In genomic region chr2:66577331-66578041, GRCh38 we compare ENCODE assay signal across 9 cellular contexts.
DNase-seq lines count a peak whose midpoint lies in the region; ATAC-seq and TF ChIP-seq lines count a peak whose summit lies in the region.
"Had no signal": no experiment of that assay in that cellular context is flagged by ENCODE, and none has a peak within 500 bp of the region (broad histone marks: within the 10 kb centered on the region; RNA-seq: fewer than 3 reads in every experiment).

No MANE protein-coding gene starts in this region.

- TF ChIP-seq POLR2A in esophagus squamous epithelium (IDR thresholded peaks at IDR 0.05): no peak

- H3K9me3 ChIP-seq in A673 (ENCODE audit: low read depth, low read length, poor library complexity, severe bottlenecking) (no peaks in the 10 kb centered on the region), esophagus squamous epithelium (no peaks in the 10 kb centered on the region), neural progenitor cell (ENCODE audit: low read depth) (no peaks in the 10 kb centered on the region)

- peaks cover 70% of the 10 kb centered on the region for H3F3A ChIP-seq in neural progenitor cell (ENCODE audit: low read depth)

- H3K9me3 Mint-ChIP-seq in neural progenitor cell: no peaks in the 10 kb centered on the region
- H3K9me3 Mint-ChIP-seq in natural killer cell treated with Interleukin-12 subunit alpha and Interleukin-12 subunit beta and Interleukin-15 and Interleukin-18, amount 100 ng/mL, for 72 hours: peaks cover 4% of the 10 kb centered on the region

- H4K20me1 ChIP-seq in neural progenitor cell (ENCODE audit: low read depth): peaks cover 35% of the 10 kb centered on the region

- peak overlapping the region; percentile 81 for H3K4me2 ChIP-seq in neural progenitor cell
- H3K4me2 ChIP-seq: KMS-11 had no signal

- H3K36me3 ChIP-seq in A673 (ENCODE audit: insufficient read depth, low read length, poor library complexity, severe bottlenecking) (peaks cover 5% of the 10 kb centered on the region), esophagus squamous epithelium (no peaks in the 10 kb centered on the region), neural progenitor cell (no peaks in the 10 kb centered on the region)

- WGBS in esophagus squamous epithelium, 2 donors: 14 to 26% methylated on average over 14 to 32 of the region's 40 CpGs

- H3K4me3 ChIP-seq in A673 (ENCODE audit: low read depth, low read length, poor library complexity, severe bottlenecking) (peak overlapping the region; percentile 65), esophagus squamous epithelium (peak overlapping the region; percentile 51 to 77 (median 58)), neural progenitor cell (peak overlapping the region; percentile 75)

- intact Hi-C loops in A673 (cut with micrococcal nuclease; ENCODE audit: unreplicated experiment) (loop anchor here (2.0 to 10.0 kb wide), 9 partner anchors 283 to 1453 kb away; partner anchors contain the start of gene ETAA1), esophagus squamous epithelium (cut with DNase I) (loop anchor here (5.0 to 10.0 kb wide), 2 partner anchors 140 to 817 kb away; partner anchors contain the start of genes ETAA1 and MEIS1)

- peaks cover 63% of the 10 kb centered on the region for H3K4me1 ChIP-seq in A673 (ENCODE audit: insufficient read depth, low read length, poor library complexity, severe bottlenecking)
- H3K4me1 ChIP-seq in esophagus squamous epithelium: peaks cover 8 to 66% (median 16%) of the 10 kb centered on the region in 3 donors
- peaks cover 51% of the 10 kb centered on the region for H3K4me1 ChIP-seq in neural progenitor cell

- H3K9ac ChIP-seq in neural progenitor cell: no peak overlapping the region
- H3K9ac ChIP-seq: KMS-11 had no signal

- peak overlapping the region; percentile 84 for H3K4me3 Mint-ChIP-seq in neural progenitor cell
- no peak overlapping the region for H3K4me3 Mint-ChIP-seq in natural killer cell treated with Interleukin-12 subunit alpha and Interleukin-12 subunit beta and Interleukin-15 and Interleukin-18, amount 100 ng/mL, for 72 hours

- no peak overlapping the region for H3K27ac Mint-ChIP-seq in neural progenitor cell
- no peak overlapping the region for H3K27ac Mint-ChIP-seq in natural killer cell treated with Interleukin-12 subunit alpha and Interleukin-12 subunit beta and Interleukin-15 and Interleukin-18, amount 100 ng/mL, for 72 hours

- H3K27me3 ChIP-seq in A673 (replicated peaks; ENCODE audit: insufficient read depth, low read depth, low read length, poor library complexity) (no peaks in the 10 kb centered on the region), esophagus squamous epithelium (peaks cover 0 to 71% (median 0%) of the 10 kb centered on the region in 4 donors), neural progenitor cell (peaks cover 67% of the 10 kb centered on the region)

- CTCF ChIA-PET in A673 (lab: Charles Lee): no interaction called here

- POLR2A ChIA-PET in A673 (lab: Charles Lee; ENCODE audit: low non-redundant PET): interaction anchor here (0.6 to 1.0 kb wide), 2 partner anchors 272 to 298 kb away, joined by 4 to 5 read pairs; no protein-coding TSS in a partner anchor

- TF ChIP-seq CTCF in A673 (conservative IDR thresholded peaks at IDR 0.05; ENCODE audit: low read depth, low read length) (no peak), esophagus squamous epithelium (IDR thresholded peaks at IDR 0.05) (peak in 1 of 6 experiments; percentile 23), neural progenitor cell (IDR thresholded peaks at IDR 0.05) (no peak)

- peaks cover 40% of the 10 kb centered on the region for H3K4me1 Mint-ChIP-seq in neural progenitor cell
- H3K4me1 Mint-ChIP-seq in natural killer cell treated with Interleukin-12 subunit alpha and Interleukin-12 subunit beta and Interleukin-15 and Interleukin-18, amount 100 ng/mL, for 72 hours (ENCODE audit: low read depth in 2 of 2): peaks cover 9 to 10% of the 10 kb centered on the region in 2 donors

- H3K27ac ChIP-seq in A673 (ENCODE audit: low read depth, low read length, poor library complexity, severe bottlenecking): peak overlapping the region; percentile 92
- H3K27ac ChIP-seq in esophagus squamous epithelium: peak overlapping the region; percentile 78 to 92 (median 88)
- H3K27ac ChIP-seq in neural progenitor cell: no peak overlapping the region
- H3K27ac ChIP-seq: KMS-11 had no signal

- no peak for ATAC-seq in HG03342 (IDR thresholded peaks at IDR 0.05; ENCODE audit: unreplicated experiment)
- ATAC-seq in natural killer cell treated with Interleukin-12 subunit alpha and Interleukin-12 subunit beta and Interleukin-15 and Interleukin-18, amount 100 ng/mL, for 72 hours: no peak
- no peak for ATAC-seq in GM19467 (IDR thresholded peaks at IDR 0.05; ENCODE audit: unreplicated experiment)

- DNase-seq in A673 (ENCODE audit: low spot score) (peak; percentile 73), NCI-H69 (lab: John Stamatoyannopoulos, UW) (peak; percentile 81), esophagus squamous epithelium (lab: John Stamatoyannopoulos, UW) (no peak), neural progenitor cell (ENCODE audit: low spot score) (peak; percentile 71)
- DNase-seq in natural killer cell treated with Interleukin-12 subunit alpha and Interleukin-12 subunit beta and Interleukin-15 and Interleukin-18, amount 100 ng/mL, for 72 hours (ENCODE audit: low spot score): no peak
- DNase-seq in activated CD4-positive, alpha-beta T cell treated with anti-CD3 and anti-CD28 coated beads, Interleukin-2, amount 50 U/mL, for 1 hour: no peak

- peaks cover 37% of the 10 kb centered on the region for H3K27me3 Mint-ChIP-seq in neural progenitor cell (ENCODE audit: insufficient read depth, low read depth)
- peaks cover 39 to 44% of the 10 kb centered on the region in 2 donors for H3K27me3 Mint-ChIP-seq in natural killer cell treated with Interleukin-12 subunit alpha and Interleukin-12 subunit beta and Interleukin-15 and Interleukin-18, amount 100 ng/mL, for 72 hours

- H2AFZ ChIP-seq in neural progenitor cell (replicated peaks): peak overlapping the region; percentile 38

- no peaks in the 10 kb centered on the region for H3K79me2 ChIP-seq in neural progenitor cell (ENCODE audit: low read depth)

- BruUV-seq in A673 (replicated peaks; lab: Mats Ljungman, UMichigan): TSS peak; percentile 14

- H3K36me3 Mint-ChIP-seq in neural progenitor cell: no peaks in the 10 kb centered on the region
- H3K36me3 Mint-ChIP-seq in natural killer cell treated with Interleukin-12 subunit alpha and Interleukin-12 subunit beta and Interleukin-15 and Interleukin-18, amount 100 ng/mL, for 72 hours: peaks cover 6% of the 10 kb centered on the region

Comparison
In these comparisons a context has a peak if more than half of its experiments do, and no peak if none do; other contexts are left out.
1. DNase-seq: peak in A673 (single experiment), NCI-H69 (single experiment) and neural progenitor cell (single experiment); none in esophagus squamous epithelium (single experiment), natural killer cell treated with Interleukin-12 subunit alpha and Interleukin-12 subunit beta and Interleukin-15 and Interleukin-18, amount 100 ng/mL, for 72 hours (single experiment) and activated CD4-positive, alpha-beta T cell treated with anti-CD3 and anti-CD28 coated beads, Interleukin-2, amount 50 U/mL, for 1 hour (single experiment).
2. Peak in every context shown above with its lines, with median percentiles within 50 percentile points of each other: H3K4me3 ChIP-seq.